In the genomic region with DNA sequence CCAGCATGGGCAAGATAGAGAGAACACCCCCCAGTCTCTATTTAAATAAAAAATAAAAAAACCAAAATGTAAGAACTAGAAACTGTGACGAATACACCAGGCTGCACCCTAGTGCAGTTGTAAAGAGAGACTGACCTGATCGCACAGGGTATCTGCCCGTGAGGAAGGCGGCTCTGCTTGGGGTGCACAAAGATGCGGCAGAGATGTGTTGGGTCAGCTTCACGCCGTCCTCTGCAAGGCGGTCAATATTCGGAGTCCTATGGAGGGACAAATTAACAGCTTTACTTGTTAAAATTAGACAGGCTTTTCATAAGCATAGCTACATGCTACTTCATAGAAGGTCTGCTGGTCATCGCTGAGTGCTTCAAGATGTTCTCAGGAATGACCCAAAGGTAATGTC, we compare ENCODE assay signal across 7 cellular contexts. TPM values are rescaled to one million over a fixed set of nuclear protein-coding genes. Genes with fewer than 3 reads are reported as not detected.
"Had no signal": no experiment of that assay in that cellular context is flagged by ENCODE, and none has a peak within 500 bp of the region (broad histone marks: within the 10 kb centered on the region; RNA-seq: fewer than 3 reads in every experiment).

No MANE protein-coding gene starts in this region.

- H3K36me3 ChIP-seq: HAP-1 had no signal

- DNase-seq: HFFc6, IMR-90 had no signal

- ATAC-seq: GM23338, HCT116, K562 had no signal

- H3K4me3 ChIP-seq: GM23338, HAP-1, K562 had no signal

- H3K4me1 ChIP-seq: HAP-1 had no signal

- H3K9me3 ChIP-seq: HAP-1 had no signal

RNA-seq across cellular contexts. Expression of gene ARSH, which starts 51.1 kb away (rescaled TPM):
- total RNA-seq: GM23338, H1, HFFc6, IMR-90, K562 had no signal
- polyA plus RNA-seq: GM23338, H1, IMR-90, K562 had no signal
